Comparison of ENCODE assay signal across 8 cellular contexts in genomic region chr17:15966183-15966878, GRCh38. TPM values are rescaled to one million over a fixed set of nuclear protein-coding genes. Genes with fewer than 3 reads are reported as not detected.
A peak's percentile ranks its signal among the peaks of the same experiment; 100 is the strongest.
DNase-seq lines count a peak whose midpoint lies in the region; ATAC-seq and TF ChIP-seq lines count a peak whose summit lies in the region.

No MANE protein-coding gene starts in this region.

- no peaks in the 10 kb centered on the region for H3K36me3 Mint-ChIP-seq in glutamatergic neuron (ENCODE audit: unreplicated experiment)

- H3K27me3 Mint-ChIP-seq in glutamatergic neuron (ENCODE audit: unreplicated experiment) = peaks cover 5% of the 10 kb centered on the region

- H3K9me3 ChIP-seq in HUES48 (ENCODE audit: control insufficient read depth, insufficient read depth, low read length) = no peaks in the 10 kb centered on the region
- H3K9me3 ChIP-seq in Panc1 (ENCODE audit: control insufficient read depth, insufficient read depth, low read depth, low read length) = no peaks in the 10 kb centered on the region
- no peaks in the 10 kb centered on the region for H3K9me3 ChIP-seq in prostate gland

- TF ChIP-seq POLR2A in prostate gland (IDR thresholded peaks at IDR 0.05) = no peak
- TF ChIP-seq POLR2A in GM18505 (IDR thresholded peaks at IDR 0.05; ENCODE audit: borderline replicate concordance, extremely low read depth, insufficient read depth, insufficient read length) = no peak

- in situ Hi-C loops in Panc1 (cut with HindIII; ENCODE audit: low pct_unique_long_range_greater_than_20kb, low sequenced_read_pairs) = no loop called here

- H3K9ac ChIP-seq in HUES48 (ENCODE audit: low read depth, low read length) = peak overlapping the region; percentile 77

- POLR2A ChIA-PET in Panc1 (lab: Charles Lee) = interaction anchor here (1.0 kb wide), 1 partner anchor 22 kb away, joined by 3 read pairs; no protein-coding TSS in a partner anchor

- intact Hi-C loops in Panc1 (cut with micrococcal nuclease; ENCODE audit: unreplicated experiment) = no loop called here
- intact Hi-C loops in prostate gland (cut with DNase I) = no loop called here

- DNase-seq in Panc1 (ENCODE audit: low read depth, low spot score) (no peak), glutamatergic neuron (no peak), prostate gland (ENCODE audit: low spot score) (peak; percentile 47), SK-N-DZ (ENCODE audit: low spot score) (no peak), germinal center (ENCODE audit: low spot score) (no peak), GDM1 (lab: John Stamatoyannopoulos, UW) (no peak)

- BruUV-seq in Panc1 (replicated peaks; lab: Mats Ljungman, UMichigan) = no TSS peak

- H3K4me3 ChIP-seq in HUES48 (ENCODE audit: low read depth, low read length) (peak overlapping the region; percentile 51), Panc1 (ENCODE audit: low read depth in 2 of 2, low read length in 2 of 2) (peak overlapping the region; percentile 4 to 37; a peak in 3 of 4 replicates), prostate gland (peak overlapping the region in 1 of 2 donors; percentile 1)

- TF ChIP-seq CTCF in Panc1 (IDR thresholded peaks at IDR 0.05) (no peak), glutamatergic neuron (IDR thresholded peaks at IDR 0.05; ENCODE audit: partially characterized antibody, unreplicated experiment) (no peak), prostate gland (IDR thresholded peaks at IDR 0.05) (no peak)

- ATAC-seq in Panc1 (peak; percentile 60; the same call in 1 of the 2 replicates), GM18505 (IDR thresholded peaks at IDR 0.05; ENCODE audit: unreplicated experiment) (no peak)

- no peak overlapping the region for H3K27ac Mint-ChIP-seq in glutamatergic neuron (ENCODE audit: unreplicated experiment)

- no peaks in the 10 kb centered on the region for H3K27me3 ChIP-seq in HUES48 (ENCODE audit: control insufficient read depth, insufficient read depth, low read length)
- H3K27me3 ChIP-seq in Panc1 (ENCODE audit: control insufficient read depth, insufficient read depth, low read length) = no peaks in the 10 kb centered on the region
- no peaks in the 10 kb centered on the region for H3K27me3 ChIP-seq in prostate gland (replicated peaks; ENCODE audit: insufficient read depth)

- H3K36me3 ChIP-seq in HUES48 (ENCODE audit: control insufficient read depth, insufficient read depth, low read length) (no peaks in the 10 kb centered on the region), Panc1 (ENCODE audit: control insufficient read depth, insufficient read depth, low read length) (no peaks in the 10 kb centered on the region), prostate gland (no peaks in the 10 kb centered on the region)

- peak overlapping the region; percentile 100 for H3K27ac ChIP-seq in HUES48 (ENCODE audit: low read depth, low read length)
- H3K27ac ChIP-seq in Panc1 (ENCODE audit: low read length) = peak overlapping the region; percentile 93
- H3K27ac ChIP-seq in prostate gland = peak overlapping the region in 1 of 2 donors; percentile 13

- CTCF ChIA-PET in Panc1 (lab: Charles Lee) = interaction anchor here (0.6 kb wide), 1 partner anchor 30 kb away, joined by 3 read pairs; no protein-coding TSS in a partner anchor

- H3K4me1 ChIP-seq in HUES48 (ENCODE audit: control insufficient read depth, insufficient read depth, low read length) (peaks cover 45% of the 10 kb centered on the region), Panc1 (ENCODE audit: control insufficient read depth, insufficient read depth, low read length) (peaks cover 63% of the 10 kb centered on the region), prostate gland (replicated peaks) (no peaks in the 10 kb centered on the region)

- peak overlapping the region; percentile 49 for H3K4me3 Mint-ChIP-seq in glutamatergic neuron (ENCODE audit: unreplicated experiment)

- WGBS in prostate gland = 52% methylated on average over 13 of the region's 13 CpGs

- H3K4me1 Mint-ChIP-seq in glutamatergic neuron (ENCODE audit: low read depth, unreplicated experiment) = peaks cover 16% of the 10 kb centered on the region

- peaks cover 2% of the 10 kb centered on the region for H3K9me3 Mint-ChIP-seq in glutamatergic neuron (ENCODE audit: unreplicated experiment)

RNA-seq across cellular contexts. Expression of gene ADORA2B, which starts 21.4 kb away (rescaled TPM):
- total RNA-seq in Panc1 (2021; ENCODE audit: unreplicated experiment) (42.7 TPM), glutamatergic neuron (ENCODE audit: unreplicated experiment) (0.32 TPM), prostate gland (10 to 100 TPM in 1 of 2 donors, 1 to 10 TPM in 1; 1.3 to 14.6 TPM)
- 35.5 TPM for polyA plus RNA-seq in Panc1 (2012; ENCODE audit: insufficient read length)
- polyA plus RNA-seq in SK-N-DZ (2014; cell fraction: cytosol; rRNA removed) = 3.2 and 3.7 TPM in 2 replicates
- polyA plus RNA-seq in SK-N-DZ (2014; cell fraction: nucleus; rRNA removed) = 1.5 and 3.7 TPM in 2 replicates

RNA-seq across cellular contexts. Expression of gene ZSWIM7, which starts 33.2 kb away (rescaled TPM):
- total RNA-seq in Panc1 (2021; ENCODE audit: unreplicated experiment) (17.5 TPM), glutamatergic neuron (ENCODE audit: unreplicated experiment) (29.0 TPM), prostate gland (10 to 100 TPM; 15.1 to 16.5 TPM)
- polyA plus RNA-seq in Panc1 (2012; ENCODE audit: insufficient read length) = 21.6 TPM
- polyA plus RNA-seq in SK-N-DZ (2014; cell fraction: cytosol; rRNA removed) = 36.5 and 41.5 TPM in 2 replicates
- 47.8 and 51.5 TPM in 2 replicates for polyA plus RNA-seq in SK-N-DZ (2014; cell fraction: nucleus; rRNA removed)

RNA-seq across cellular contexts. Expression of gene TTC19, which starts 33.3 kb away (rescaled TPM):
- 28.4 TPM for total RNA-seq in Panc1 (2021; ENCODE audit: unreplicated experiment)
- 28.1 TPM for polyA plus RNA-seq in Panc1 (2012; ENCODE audit: insufficient read length)
- total RNA-seq in glutamatergic neuron (ENCODE audit: unreplicated experiment) = 35.9 TPM
- total RNA-seq in prostate gland = 100 to 1,000 TPM in 1 of 2 donors, 10 to 100 TPM in 1; 87.9 to 100 TPM
- polyA plus RNA-seq in SK-N-DZ (2014; cell fraction: cytosol; rRNA removed) = 62.0 and 65.7 TPM in 2 replicates
- polyA plus RNA-seq in SK-N-DZ (2014; cell fraction: nucleus; rRNA removed) = 59.9 and 74.4 TPM in 2 replicates
